In genomic region chr20:62823688-62824475, GRCh38 we compare ENCODE assay signal across 22 cellular contexts. TPM values are rescaled to one million over a fixed set of nuclear protein-coding genes. Genes with fewer than 3 reads are reported as not detected.
DNase-seq lines count a peak whose midpoint lies in the region; ATAC-seq, FAIRE-seq and TF ChIP-seq lines count a peak whose summit lies in the region.
"Had no signal": no experiment of that assay in that cellular context is flagged by ENCODE, and none has a peak within 500 bp of the region (broad histone marks: within the 10 kb centered on the region; RNA-seq: fewer than 3 reads in every experiment).

No MANE protein-coding gene starts in this region.

- peaks cover 1% of the 10 kb centered on the region for H3K36me3 Mint-ChIP-seq in endodermal cell (ENCODE audit: low read depth)

- no peak overlapping the region for H2AFZ ChIP-seq in HepG2 (ENCODE audit: low read length)

- H3K4me1 Mint-ChIP-seq in endodermal cell = peaks cover 9% of the 10 kb centered on the region

- H3K9ac ChIP-seq in HepG2 (ENCODE audit: insufficient read depth, low read depth, low read length) (peak overlapping the region; percentile 47), NT2/D1 (ENCODE audit: insufficient read length, low read depth) (peak overlapping the region; percentile 72), endodermal cell (ENCODE audit: extremely low read depth, low read length, poor library complexity, severe bottlenecking) (no peak overlapping the region)

- peak; percentile 1; the same call in 1 of the 2 replicates for TF ChIP-seq RAD21 in HepG2 (CRISPR knock-in tag; IDR thresholded peaks at IDR 0.05)

- peak overlapping the region; percentile 59 for H3K27ac ChIP-seq in HepG2 (ENCODE audit: extremely low read length, insufficient read depth, low read length)
- H3K27ac ChIP-seq in right lobe of liver = no peak overlapping the region
- H3K27ac ChIP-seq in endodermal cell (ENCODE audit: low read depth, low read length) = no peak overlapping the region
- H3K27ac ChIP-seq: HL-60, neutrophil had no signal

- no peak for TF ChIP-seq CTCF in HepG2 (CRISPR knock-in tag; IDR thresholded peaks at IDR 0.05)
- no peak for TF ChIP-seq CTCF in right lobe of liver (IDR thresholded peaks at IDR 0.05)
- TF ChIP-seq CTCF in endodermal cell (conservative IDR thresholded peaks at IDR 0.05) = no peak

- peak; percentile 42 for FAIRE-seq in HepG2 (lab: Jason Lieb, UNC)
- FAIRE-seq: endometrium, G401.6, GM12878 had no signal

- POLR2A ChIA-PET in HepG2 (lab: Yijun Ruan, JAX) = interaction anchor here (0.6 to 1.8 kb wide), 12 partner anchors 8 to 403 kb away, joined by 3 to 26 read pairs (median 7); partner anchors contain the start of genes GID8, MRGBP, OGFR and SLC17A9

- H3K36me3 ChIP-seq in HepG2 (replicated peaks in 1 of 2; ENCODE audit: control insufficient read depth in 1 of 2, insufficient read depth in 2 of 2, low read length in 2 of 2) (peaks cover 2% of the 10 kb centered on the region in 2 experiments; a peak in 3 of 5 replicates), right lobe of liver (no peaks in the 10 kb centered on the region), NT2/D1 (ENCODE audit: insufficient read depth, insufficient read length, low read length) (peaks cover 92% of the 10 kb centered on the region), endodermal cell (ENCODE audit: control insufficient read depth, insufficient read depth, low read length) (peaks cover 21% of the 10 kb centered on the region)
- H3K36me3 ChIP-seq: neutrophil, sigmoid colon, stomach had no signal

- DNase-seq in HepG2 (ENCODE audit: low spot score) (no peak), right lobe of liver (no peak), NT2/D1 (ENCODE audit: low read depth, low spot score) (peak; percentile 66), endodermal cell (peak; percentile 95), HCEC 1CT (no peak), posterior vena cava (ENCODE audit: low spot score) (no peak), NCI-H2171 (lab: John Stamatoyannopoulos, UW) (no peak), cerebellar nuclear complex (lab: John Stamatoyannopoulos, UW) (no peak)
- DNase-seq: activated effector memory CD4-positive, alpha-beta T cell treated with anti-CD3 and anti-CD28 coated beads, Interleukin-2, amount 50 U/mL, for 16 hours; Caco-2; foreskin fibroblast; NCI-H226; SHP77 treated with DMSO at 0.1 percent for 48 hours; stimulated activated CD4-positive, alpha-beta T cell treated with anti-CD3 and anti-CD28 coated beads, Interleukin-1b, Interleukin-23, amount 100 ng/mL, for 48 hours; stomach had no signal

- H3K9me3 Mint-ChIP-seq in endodermal cell = no peaks in the 10 kb centered on the region

- in situ Hi-C loops in HepG2 (cut with HindIII; ENCODE audit: extremely low pct_ligation_motif_present, low pct_unique_long_range_greater_than_20kb) = no loop called here

- TF ChIP-seq POLR2A in HepG2 (IDR thresholded peaks at IDR 0.05; ENCODE audit: insufficient read depth in 1 of 2, low read depth in 2 of 2, low read length in 2 of 2) (no peak), right lobe of liver (IDR thresholded peaks at IDR 0.05) (no peak)

- ATAC-seq in HepG2 (peak; percentile 13), right lobe of liver (no peak)

- no TSS peak for BruUV-seq in HepG2 (replicated peaks; lab: Mats Ljungman, UMichigan)

- H3K27ac Mint-ChIP-seq in endodermal cell = peak overlapping the region; percentile 89

- H3K4me2 ChIP-seq in HepG2 (ENCODE audit: low read depth, low read length) = peak overlapping the region; percentile 92

- peaks cover 2% of the 10 kb centered on the region; the same call in 1 of the 2 replicates for H4K20me1 ChIP-seq in HepG2 (ENCODE audit: insufficient read depth, low read length)

- H3K79me2 ChIP-seq in HepG2 (ENCODE audit: insufficient read depth, low read length) = no peaks in the 10 kb centered on the region

- H3K4me3 ChIP-seq in HepG2 (replicated peaks in 1 of 3; ENCODE audit: insufficient read depth in 1 of 3, low read depth in 2 of 3, low read length in 3 of 3) (peak overlapping the region in 2 of 3 experiments; percentile 50 to 71; a peak in 2 of 6 replicates), right lobe of liver (no peak overlapping the region), NT2/D1 (ENCODE audit: insufficient read length, low read depth) (no peak overlapping the region), endodermal cell (ENCODE audit: low read length) (no peak overlapping the region)

- TF ChIP-seq EP300 in HepG2 (IDR thresholded peaks at IDR 0.05; ENCODE audit: low read depth in 2 of 2, low read length in 2 of 2) = no peak
- no peak for TF ChIP-seq EP300 in HepG2 (CRISPR knock-in tag; IDR thresholded peaks at IDR 0.05; ENCODE audit: borderline replicate concordance)

- 67% methylated on average over 26 of the region's 38 CpGs for WGBS in HepG2 (ENCODE audit: low lambda C conversion rate)
- no CpG with 5 or more reads among the region's 38 CpGs for WGBS in right lobe of liver (ENCODE audit: insufficient coverage, low coverage, low lambda C conversion rate, missing lambda C conversion rate)
- WGBS in endodermal cell (ENCODE audit: insufficient coverage in 1 of 2, insufficient read length in 1 of 2), 2 experiments = 70 to 82% methylated on average over 22 to 38 of the region's 38 CpGs

- H3K9me3 ChIP-seq in HepG2 (ENCODE audit: low read length) = no peaks in the 10 kb centered on the region
- no peaks in the 10 kb centered on the region for H3K9me3 ChIP-seq in right lobe of liver
- no peaks in the 10 kb centered on the region for H3K9me3 ChIP-seq in NT2/D1 (ENCODE audit: insufficient read depth, low read length)
- no peaks in the 10 kb centered on the region for H3K9me3 ChIP-seq in endodermal cell (ENCODE audit: control insufficient read depth, low read length)
- H3K9me3 ChIP-seq: Caco-2, neutrophil, sigmoid colon, stomach had no signal

- H3K4me3 Mint-ChIP-seq in endodermal cell = no peak overlapping the region

- no peaks in the 10 kb centered on the region for H3K27me3 Mint-ChIP-seq in endodermal cell (ENCODE audit: insufficient read depth)

- intact Hi-C loops in HepG2 (cut with micrococcal nuclease; ENCODE audit: unreplicated experiment) = loop anchor here (1.0 to 5.0 kb wide), 3 partner anchors 38 to 185 kb away; partner anchors contain the start of gene TCFL5
- intact Hi-C loops in right lobe of liver (cut with DNase I) = loop anchor here in 1 of 2 donors (10.0 kb wide), 1 partner anchor 181 kb away; the partner anchor contains the start of gene BHLHE23
- intact Hi-C loops in posterior vena cava (cut with DNase I) = no loop called here

- CTCF ChIA-PET in HepG2 (lab: Yijun Ruan, JAX; ENCODE audit: low intra/inter-chr PET ratio, low total read pairs) = interaction anchor here (1.4 to 1.6 kb wide), 2 partner anchors 23 to 33 kb away, joined by 5 to 14 read pairs; no protein-coding TSS in a partner anchor

- H3K4me1 ChIP-seq in HepG2 (ENCODE audit: insufficient read depth, low read length) = peaks cover 60% of the 10 kb centered on the region
- H3K4me1 ChIP-seq in right lobe of liver = peaks cover 0 to 5% (median 1%) of the 10 kb centered on the region in 4 donors
- peaks cover 55% of the 10 kb centered on the region for H3K4me1 ChIP-seq in NT2/D1 (ENCODE audit: insufficient read depth, insufficient read length)
- H3K4me1 ChIP-seq in endodermal cell (ENCODE audit: control insufficient read depth, insufficient read depth, low read length) = peaks cover 14% of the 10 kb centered on the region

- no peaks in the 10 kb centered on the region for H3K27me3 ChIP-seq in HepG2 (ENCODE audit: control insufficient read depth in 1 of 2, insufficient read depth in 2 of 2, low read length in 2 of 2)
- H3K27me3 ChIP-seq in right lobe of liver = no peaks in the 10 kb centered on the region
- no peaks in the 10 kb centered on the region for H3K27me3 ChIP-seq in NT2/D1 (ENCODE audit: insufficient read depth, insufficient read length)
- no peaks in the 10 kb centered on the region for H3K27me3 ChIP-seq in endodermal cell (ENCODE audit: control insufficient read depth, insufficient read depth, low read length, poor library complexity, severe bottlenecking)

RNA-seq across cellular contexts. Expression of gene COL9A3, which starts 7.0 kb away (rescaled TPM):
- total RNA-seq in HepG2 (2016; rRNA removed; fragmentation: Illumina TruSeq; extraction: Trizol) (53.3 and 204 TPM in 2 replicates), right lobe of liver (1 to 10 TPM; 1.5 to 7.6 (median 3.5) TPM), endodermal cell (100 to 1,000 TPM in 1 of 2 donors, 10 to 100 TPM in 1; 48.9 to 133 TPM), posterior vena cava (1 to 10 TPM; 1.0 to 1.9 TPM)
- total RNA-seq in HepG2 (2016; cell fraction: cytosol; rRNA removed; fragmentation: Illumina TruSeq; extraction: Trizol; ENCODE audit: low read depth) = 13.9 and 15.8 TPM in 2 replicates
- total RNA-seq in HepG2 (2016; cell fraction: insoluble cytoplasmic fraction; rRNA removed; fragmentation: Illumina TruSeq; extraction: Trizol) = 48.0 and 215 TPM in 2 replicates
- 19.3 and 20.8 TPM in 2 replicates for total RNA-seq in HepG2 (2016; cell fraction: membrane; rRNA removed; fragmentation: Illumina TruSeq; extraction: Trizol)
- 216 and 254 TPM in 2 replicates for total RNA-seq in HepG2 (2016; cell fraction: nucleus; rRNA removed; fragmentation: Illumina TruSeq; extraction: Trizol)
- polyA plus RNA-seq in HepG2 (2011; rRNA removed) = 155 and 175 TPM in 2 replicates
- polyA plus RNA-seq in HepG2 (2011; cell fraction: cytosol; rRNA removed) = 84.5 and 113 TPM in 2 replicates
- polyA plus RNA-seq in HepG2 (2011; cell fraction: nucleus; rRNA removed) = 1,291 and 1,782 TPM in 2 replicates
- polyA plus RNA-seq in HepG2 (2012) = 79.9 and 172 TPM in 2 replicates
- polyA plus RNA-seq in HepG2 (2016; cell fraction: cytosol; fragmentation: Illumina TruSeq; extraction: Trizol; ENCODE audit: low read depth) = 9.2 and 9.5 TPM in 2 replicates
- 55.1 and 66.2 TPM in 2 replicates for polyA plus RNA-seq in HepG2 (2016; cell fraction: insoluble cytoplasmic fraction; fragmentation: Illumina TruSeq; extraction: Trizol; ENCODE audit: low read depth)
- polyA plus RNA-seq in HepG2 (2016; cell fraction: membrane; fragmentation: Illumina TruSeq; extraction: Trizol; ENCODE audit: low read depth) = 17.0 and 20.1 TPM in 2 replicates
- 637 and 662 TPM in 2 replicates for polyA plus RNA-seq in HepG2 (2016; cell fraction: nucleus; fragmentation: Illumina TruSeq; extraction: Trizol; ENCODE audit: insufficient read depth, low read depth)
- polyA minus RNA-seq in HepG2 (2011; rRNA and poly(A)+ RNA removed; ENCODE audit: low replicate concordance) = 5.1 and 12.2 TPM in 2 replicates
- polyA minus RNA-seq in HepG2 (2011; cell fraction: cytosol; rRNA and poly(A)+ RNA removed) = 23.0 and 25.3 TPM in 2 replicates
- polyA minus RNA-seq in HepG2 (2011; cell fraction: nucleus; rRNA and poly(A)+ RNA removed) = 56.8 and 67.0 TPM in 2 replicates
- 71.6 TPM for polyA plus RNA-seq in endodermal cell (2013, experiment 1 of 2)
- 66.6 TPM for polyA plus RNA-seq in endodermal cell (2013, experiment 2 of 2)
- total RNA-seq: mononuclear cell had no signal

RNA-seq across cellular contexts. Expression of gene OGFR, which starts 19.2 kb away (rescaled TPM):
- total RNA-seq in HepG2 (2016; rRNA removed; fragmentation: Illumina TruSeq; extraction: Trizol) (68.3 and 81.8 TPM in 2 replicates), right lobe of liver (10 to 100 TPM; 40.7 to 48.1 (median 47.0) TPM), endodermal cell (10 to 100 TPM; 28.1 to 28.5 TPM), posterior vena cava (10 to 100 TPM; 27.7 to 29.4 TPM)
- 6.3 and 8.7 TPM in 2 replicates for total RNA-seq in HepG2 (2016; cell fraction: cytosol; rRNA removed; fragmentation: Illumina TruSeq; extraction: Trizol; ENCODE audit: low read depth)
- 58.8 and 84.2 TPM in 2 replicates for total RNA-seq in HepG2 (2016; cell fraction: insoluble cytoplasmic fraction; rRNA removed; fragmentation: Illumina TruSeq; extraction: Trizol)
- 20.8 and 24.4 TPM in 2 replicates for total RNA-seq in HepG2 (2016; cell fraction: membrane; rRNA removed; fragmentation: Illumina TruSeq; extraction: Trizol)
- 33.8 and 41.3 TPM in 2 replicates for total RNA-seq in HepG2 (2016; cell fraction: nucleus; rRNA removed; fragmentation: Illumina TruSeq; extraction: Trizol)
- 47.7 and 62.2 TPM in 2 replicates for polyA plus RNA-seq in HepG2 (2011; rRNA removed)
- polyA plus RNA-seq in HepG2 (2011; cell fraction: cytosol; rRNA removed) = 58.6 and 82.5 TPM in 2 replicates
- polyA plus RNA-seq in HepG2 (2011; cell fraction: nucleus; rRNA removed) = 105 and 121 TPM in 2 replicates
- polyA plus RNA-seq in HepG2 (2012) = 34.0 and 38.1 TPM in 2 replicates
- polyA plus RNA-seq in HepG2 (2016; cell fraction: cytosol; fragmentation: Illumina TruSeq; extraction: Trizol; ENCODE audit: low read depth) = 4.2 and 4.7 TPM in 2 replicates
- 68.1 and 77.5 TPM in 2 replicates for polyA plus RNA-seq in HepG2 (2016; cell fraction: insoluble cytoplasmic fraction; fragmentation: Illumina TruSeq; extraction: Trizol; ENCODE audit: low read depth)
- polyA plus RNA-seq in HepG2 (2016; cell fraction: membrane; fragmentation: Illumina TruSeq; extraction: Trizol; ENCODE audit: low read depth) = 11.5 and 14.2 TPM in 2 replicates
- polyA plus RNA-seq in HepG2 (2016; cell fraction: nucleus; fragmentation: Illumina TruSeq; extraction: Trizol; ENCODE audit: insufficient read depth, low read depth) = 103 and 104 TPM in 2 replicates
- polyA minus RNA-seq in HepG2 (2011; rRNA and poly(A)+ RNA removed; ENCODE audit: low replicate concordance) = 38.5 and 45.1 TPM in 2 replicates
- 39.4 and 42.5 TPM in 2 replicates for polyA minus RNA-seq in HepG2 (2011; cell fraction: cytosol; rRNA and poly(A)+ RNA removed)
- 15.1 and 20.0 TPM in 2 replicates for polyA minus RNA-seq in HepG2 (2011; cell fraction: nucleus; rRNA and poly(A)+ RNA removed)
- 23.9 TPM for polyA plus RNA-seq in endodermal cell (2013, experiment 1 of 2)
- 19.5 TPM for polyA plus RNA-seq in endodermal cell (2013, experiment 2 of 2)

RNA-seq across cellular contexts. Expression of gene MRGBP, which starts 27.6 kb away (rescaled TPM):
- total RNA-seq in HepG2 (2016; rRNA removed; fragmentation: Illumina TruSeq; extraction: Trizol) (34.8 and 35.9 TPM in 2 replicates), right lobe of liver (1 to 10 TPM; 3.3 to 8.0 (median 5.3) TPM), endodermal cell (10 to 100 TPM; 14.3 to 18.7 TPM), posterior vena cava (1 to 10 TPM; 5.0 to 8.0 TPM)
- total RNA-seq in HepG2 (2016; cell fraction: cytosol; rRNA removed; fragmentation: Illumina TruSeq; extraction: Trizol; ENCODE audit: low read depth) = 79.0 and 80.7 TPM in 2 replicates
- 31.8 and 38.7 TPM in 2 replicates for total RNA-seq in HepG2 (2016; cell fraction: insoluble cytoplasmic fraction; rRNA removed; fragmentation: Illumina TruSeq; extraction: Trizol)
- total RNA-seq in HepG2 (2016; cell fraction: membrane; rRNA removed; fragmentation: Illumina TruSeq; extraction: Trizol) = 96.7 and 98.0 TPM in 2 replicates
- 17.0 and 18.5 TPM in 2 replicates for total RNA-seq in HepG2 (2016; cell fraction: nucleus; rRNA removed; fragmentation: Illumina TruSeq; extraction: Trizol)
- polyA plus RNA-seq in HepG2 (2011; rRNA removed) = 31.6 and 34.2 TPM in 2 replicates
- 30.7 and 37.2 TPM in 2 replicates for polyA plus RNA-seq in HepG2 (2011; cell fraction: cytosol; rRNA removed)
- polyA plus RNA-seq in HepG2 (2011; cell fraction: nucleus; rRNA removed) = 29.7 and 36.4 TPM in 2 replicates
- 21.6 and 23.1 TPM in 2 replicates for polyA plus RNA-seq in HepG2 (2012)
- polyA plus RNA-seq in HepG2 (2016; cell fraction: cytosol; fragmentation: Illumina TruSeq; extraction: Trizol; ENCODE audit: low read depth) = 88.5 and 96.5 TPM in 2 replicates
- polyA plus RNA-seq in HepG2 (2016; cell fraction: insoluble cytoplasmic fraction; fragmentation: Illumina TruSeq; extraction: Trizol; ENCODE audit: low read depth) = 34.9 and 39.2 TPM in 2 replicates
- polyA plus RNA-seq in HepG2 (2016; cell fraction: membrane; fragmentation: Illumina TruSeq; extraction: Trizol; ENCODE audit: low read depth) = 88.7 and 90.6 TPM in 2 replicates
- polyA plus RNA-seq in HepG2 (2016; cell fraction: nucleus; fragmentation: Illumina TruSeq; extraction: Trizol; ENCODE audit: insufficient read depth, low read depth) = 40.3 and 42.7 TPM in 2 replicates
- polyA minus RNA-seq in HepG2 (2011; rRNA and poly(A)+ RNA removed; ENCODE audit: low replicate concordance) = 21.2 and 36.8 TPM in 2 replicates
- 12.7 and 13.0 TPM in 2 replicates for polyA minus RNA-seq in HepG2 (2011; cell fraction: cytosol; rRNA and poly(A)+ RNA removed)
- polyA minus RNA-seq in HepG2 (2011; cell fraction: nucleus; rRNA and poly(A)+ RNA removed) = 10.2 and 10.9 TPM in 2 replicates
- 18.3 TPM for polyA plus RNA-seq in endodermal cell (2013, experiment 1 of 2)
- polyA plus RNA-seq in endodermal cell (2013, experiment 2 of 2) = 18.5 TPM

RNA-seq across cellular contexts. Expression of gene TCFL5, which starts 37.7 kb away (rescaled TPM):
- total RNA-seq in HepG2 (2016; rRNA removed; fragmentation: Illumina TruSeq; extraction: Trizol) (20.0 and 21.1 TPM in 2 replicates), right lobe of liver (1 to 10 TPM; 2.9 to 5.1 (median 3.9) TPM), endodermal cell (10 to 100 TPM; 15.8 to 17.4 TPM), posterior vena cava (10 to 100 TPM in 1 of 2 donors, 1 to 10 TPM in 1; 9.6 to 10.9 TPM)
- total RNA-seq in HepG2 (2016; cell fraction: cytosol; rRNA removed; fragmentation: Illumina TruSeq; extraction: Trizol; ENCODE audit: low read depth) = 13.3 and 17.7 TPM in 2 replicates
- 20.4 and 21.0 TPM in 2 replicates for total RNA-seq in HepG2 (2016; cell fraction: insoluble cytoplasmic fraction; rRNA removed; fragmentation: Illumina TruSeq; extraction: Trizol)
- 28.7 and 36.7 TPM in 2 replicates for total RNA-seq in HepG2 (2016; cell fraction: membrane; rRNA removed; fragmentation: Illumina TruSeq; extraction: Trizol)
- total RNA-seq in HepG2 (2016; cell fraction: nucleus; rRNA removed; fragmentation: Illumina TruSeq; extraction: Trizol) = 11.4 and 12.6 TPM in 2 replicates
- 14.2 and 14.8 TPM in 2 replicates for polyA plus RNA-seq in HepG2 (2011; rRNA removed)
- polyA plus RNA-seq in HepG2 (2011; cell fraction: cytosol; rRNA removed) = 9.0 and 11.8 TPM in 2 replicates
- 6.4 and 8.0 TPM in 2 replicates for polyA plus RNA-seq in HepG2 (2011; cell fraction: nucleus; rRNA removed)
- polyA plus RNA-seq in HepG2 (2012) = 12.4 and 13.3 TPM in 2 replicates
- polyA plus RNA-seq in HepG2 (2016; cell fraction: cytosol; fragmentation: Illumina TruSeq; extraction: Trizol; ENCODE audit: low read depth) = 13.1 and 14.7 TPM in 2 replicates
- 19.5 and 20.9 TPM in 2 replicates for polyA plus RNA-seq in HepG2 (2016; cell fraction: insoluble cytoplasmic fraction; fragmentation: Illumina TruSeq; extraction: Trizol; ENCODE audit: low read depth)
- polyA plus RNA-seq in HepG2 (2016; cell fraction: membrane; fragmentation: Illumina TruSeq; extraction: Trizol; ENCODE audit: low read depth) = 25.6 and 29.7 TPM in 2 replicates
- 21.4 and 23.1 TPM in 2 replicates for polyA plus RNA-seq in HepG2 (2016; cell fraction: nucleus; fragmentation: Illumina TruSeq; extraction: Trizol; ENCODE audit: insufficient read depth, low read depth)
- polyA minus RNA-seq in HepG2 (2011; rRNA and poly(A)+ RNA removed; ENCODE audit: low replicate concordance) = 4.7 and 6.4 TPM in 2 replicates
- polyA minus RNA-seq in HepG2 (2011; cell fraction: cytosol; rRNA and poly(A)+ RNA removed) = 9.9 and 10.2 TPM in 2 replicates
- polyA minus RNA-seq in HepG2 (2011; cell fraction: nucleus; rRNA and poly(A)+ RNA removed) = 5.2 and 6.1 TPM in 2 replicates
- polyA plus RNA-seq in endodermal cell (2013, experiment 1 of 2) = 21.1 TPM
- polyA plus RNA-seq in endodermal cell (2013, experiment 2 of 2) = 22.4 TPM

Comparison
In these comparisons a context has a peak if more than half of its experiments do, and no peak if none do; other contexts are left out.
1. H3K4me3 ChIP-seq: peak in HepG2 (2 of 3); none in right lobe of liver (0 of 3), NT2/D1 (single experiment) and endodermal cell (single experiment).
2. DNase-seq: peak in NT2/D1 (single experiment) and endodermal cell (single experiment); none in HepG2 (single experiment), right lobe of liver (0 of 3), HCEC 1CT (single experiment), posterior vena cava (single experiment), NCI-H2171 (single experiment) and cerebellar nuclear complex (0 of 2).